Comparison of ENCODE assay signal across 18 cellular contexts in the genomic region with DNA sequence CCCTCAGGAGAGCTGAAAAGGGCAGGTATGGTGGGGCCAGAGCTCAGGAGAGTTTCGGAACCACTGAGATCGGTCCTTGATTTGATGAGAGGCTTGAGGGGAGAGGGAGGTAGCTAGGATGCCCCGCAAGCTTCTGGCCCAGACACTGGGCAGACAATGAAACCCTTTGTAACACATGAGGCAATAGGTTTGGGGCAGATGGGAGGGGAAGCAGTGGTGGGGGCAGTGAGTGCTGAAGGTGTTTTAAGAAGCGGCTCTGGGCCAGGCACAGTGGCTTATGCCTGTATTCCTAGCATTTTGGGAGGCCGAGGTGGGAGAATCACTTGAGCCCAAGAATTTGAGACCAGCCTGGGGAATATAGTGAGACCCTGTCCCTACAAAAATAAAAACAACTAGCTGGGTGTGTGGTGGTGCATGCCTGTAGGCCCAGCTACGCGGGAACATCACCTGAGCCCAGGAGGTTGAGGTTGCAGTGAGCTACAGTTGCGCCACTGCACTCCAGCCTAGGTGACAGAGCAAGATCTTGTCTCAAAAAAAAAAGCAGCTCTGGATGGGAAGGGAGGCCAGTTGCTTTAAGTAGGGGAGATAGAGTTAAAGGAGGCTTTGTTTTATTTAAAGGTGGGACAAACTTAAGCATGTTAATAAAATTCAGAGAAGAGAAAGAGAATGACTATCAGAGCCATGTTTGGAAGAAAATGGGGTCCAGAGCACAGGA. TPM values are rescaled to one million over a fixed set of nuclear protein-coding genes. Genes with fewer than 3 reads are reported as not detected.
DNase-seq lines count a peak whose midpoint lies in the region; ATAC-seq and TF ChIP-seq lines count a peak whose summit lies in the region.
"Had no signal": no experiment of that assay in that cellular context is flagged by ENCODE, and none has a peak within 500 bp of the region (broad histone marks: within the 10 kb centered on the region; RNA-seq: fewer than 3 reads in every experiment).

No MANE protein-coding gene starts in this region.

- no peak for DNase-seq in activated T-cell treated with anti-CD3 and anti-CD28 coated beads, Interleukin-2, amount 50 U/mL, for 24 hours
- no peak for DNase-seq in activated T-cell treated with anti-CD3 and anti-CD28 coated beads, Interleukin-2, amount 50 U/mL, for 1 hour
- no peak for DNase-seq in progenitor cell of endocrine pancreas (ENCODE audit: low spot score, unreplicated experiment)
- DNase-seq in heart right ventricle = no peak
- DNase-seq in activated CD4-positive, CD25-positive, alpha-beta regulatory T cell treated with anti-CD3 and anti-CD28 coated beads, Interleukin-2, amount 50 U/mL, for 72 hours = no peak
- DNase-seq: activated CD4-positive, CD25-positive, alpha-beta regulatory T cell; activated gamma-delta T cell; foreskin keratinocyte; GDM1; kidney; mesenchymal stem cell; MM.1S; NCI-H82; PC-3; T-helper 2 cell had no signal

- no peaks in the 10 kb centered on the region for H3K27me3 Mint-ChIP-seq in activated T-cell treated with anti-CD3 and anti-CD28 coated beads, Interleukin-2, amount 50 U/mL, for 24 hours
- no peaks in the 10 kb centered on the region for H3K27me3 Mint-ChIP-seq in progenitor cell of endocrine pancreas
- H3K27me3 Mint-ChIP-seq: type B pancreatic cell had no signal

- no peak for ATAC-seq in heart right ventricle
- ATAC-seq: foreskin keratinocyte, PC-3 had no signal

- peaks cover under 1 to 20% (median 8%) of the 10 kb centered on the region in 9 donors for H3K4me1 ChIP-seq in heart right ventricle
- H3K4me1 ChIP-seq: foreskin keratinocyte had no signal

- peaks cover 0 to 89% (median 35%) of the 10 kb centered on the region in 9 donors for H3K36me3 ChIP-seq in heart right ventricle

- no peaks in the 10 kb centered on the region for H3K9me3 Mint-ChIP-seq in activated T-cell treated with anti-CD3 and anti-CD28 coated beads, Interleukin-2, amount 50 U/mL, for 24 hours
- no peaks in the 10 kb centered on the region for H3K9me3 Mint-ChIP-seq in progenitor cell of endocrine pancreas (ENCODE audit: low read depth)
- H3K9me3 Mint-ChIP-seq: type B pancreatic cell had no signal

- peaks cover 67% of the 10 kb centered on the region for H3K36me3 Mint-ChIP-seq in activated T-cell treated with anti-CD3 and anti-CD28 coated beads, Interleukin-2, amount 50 U/mL, for 24 hours (ENCODE audit: low read depth)
- peaks cover 10% of the 10 kb centered on the region for H3K36me3 Mint-ChIP-seq in progenitor cell of endocrine pancreas (ENCODE audit: insufficient read depth)

- TF ChIP-seq CTCF in progenitor cell of endocrine pancreas (IDR thresholded peaks at IDR 0.05; ENCODE audit: unreplicated experiment) = no peak
- no peak for TF ChIP-seq CTCF in heart right ventricle (IDR thresholded peaks at IDR 0.05)

- H3K4me3 ChIP-seq in heart right ventricle = no peak overlapping the region
- H3K4me3 ChIP-seq: BLaER1 treated with 17β-estradiol and CSF1 and Interleukin-3, amounts not matched to agents 10 nM and 100 nM had no signal

- no peak overlapping the region for H3K4me3 Mint-ChIP-seq in activated T-cell treated with anti-CD3 and anti-CD28 coated beads, Interleukin-2, amount 50 U/mL, for 24 hours
- H3K4me3 Mint-ChIP-seq in progenitor cell of endocrine pancreas (ENCODE audit: low read depth) = no peak overlapping the region
- H3K4me3 Mint-ChIP-seq: type B pancreatic cell had no signal

- H3K4me1 Mint-ChIP-seq in activated T-cell treated with anti-CD3 and anti-CD28 coated beads, Interleukin-2, amount 50 U/mL, for 24 hours (ENCODE audit: low read depth) = no peaks in the 10 kb centered on the region
- peaks cover 12% of the 10 kb centered on the region for H3K4me1 Mint-ChIP-seq in progenitor cell of endocrine pancreas (ENCODE audit: low read depth)

- WGBS in heart right ventricle, 2 donors = 97 to 98% methylated on average over 8 of the region's 8 CpGs

- intact Hi-C loops in heart right ventricle (cut with DNase I) = no loop called here

- H3K27ac ChIP-seq in cingulate gyrus (ENCODE audit: low read depth, low read length) (peak overlapping the region; percentile 88), heart right ventricle (no peak overlapping the region)
- H3K27ac ChIP-seq: BLaER1 treated with 17β-estradiol and CSF1 and Interleukin-3, amounts not matched to agents 10 nM and 100 nM; foreskin keratinocyte had no signal

- H3K9me3 ChIP-seq in heart right ventricle = no peaks in the 10 kb centered on the region
- H3K9me3 ChIP-seq: BLaER1 treated with 17β-estradiol and CSF1 and Interleukin-3, amounts not matched to agents 10 nM and 100 nM had no signal

- H3K27ac Mint-ChIP-seq in activated T-cell treated with anti-CD3 and anti-CD28 coated beads, Interleukin-2, amount 50 U/mL, for 24 hours = peak overlapping the region; percentile 23
- peak overlapping the region; percentile 48 for H3K27ac Mint-ChIP-seq in progenitor cell of endocrine pancreas
- H3K27ac Mint-ChIP-seq: type B pancreatic cell had no signal

- H3K27me3 ChIP-seq in heart right ventricle = no peaks in the 10 kb centered on the region
- H3K27me3 ChIP-seq: BLaER1 treated with 17β-estradiol and CSF1 and Interleukin-3, amounts not matched to agents 10 nM and 100 nM; foreskin keratinocyte had no signal

RNA-seq across cellular contexts. Expression of a gene that starts 9.6 kb away (rescaled TPM):
- total RNA-seq in progenitor cell of endocrine pancreas (7.3 and 8.1 TPM in 2 replicates), heart right ventricle (10 to 100 TPM in 1 of 10 donors, 1 to 10 TPM in 6, under 1 TPM in 3; 0.66 to 10.0 (median 1.6) TPM)
- 1 to 10 TPM; 1.4 to 9.3 TPM for polyA plus RNA-seq in heart right ventricle

RNA-seq across cellular contexts. Expression of a gene that starts 20.9 kb away (rescaled TPM):
- total RNA-seq in progenitor cell of endocrine pancreas = 491 and 499 TPM in 2 replicates
- total RNA-seq in heart right ventricle = 100 to 1,000 TPM in 3 of 10 donors, 10 to 100 TPM in 7; 60.3 to 178 (median 83.7) TPM
- polyA plus RNA-seq in heart right ventricle = 100 to 1,000 TPM; 237 to 600 TPM

RNA-seq across cellular contexts. Expression of a gene that starts 46.2 kb away (rescaled TPM):
- total RNA-seq in progenitor cell of endocrine pancreas = 91.4 and 95.9 TPM in 2 replicates
- 100 to 1,000 TPM in 3 of 10 donors, 10 to 100 TPM in 7; 80.8 to 110 (median 96.0) TPM for total RNA-seq in heart right ventricle
- 10 to 100 TPM; 44.9 to 47.9 TPM for polyA plus RNA-seq in heart right ventricle

RNA-seq across cellular contexts. Expression of a gene that starts 48.3 kb away (rescaled TPM):
- total RNA-seq in progenitor cell of endocrine pancreas (52.6 and 54.4 TPM in 2 replicates), heart right ventricle (10 to 100 TPM; 36.4 to 65.6 (median 52.3) TPM)
- 100 to 1,000 TPM in 1 of 2 donors, 10 to 100 TPM in 1; 62.2 to 118 TPM for polyA plus RNA-seq in heart right ventricle
